13 cellular contexts compared by ENCODE assay signal in the genomic region with DNA sequence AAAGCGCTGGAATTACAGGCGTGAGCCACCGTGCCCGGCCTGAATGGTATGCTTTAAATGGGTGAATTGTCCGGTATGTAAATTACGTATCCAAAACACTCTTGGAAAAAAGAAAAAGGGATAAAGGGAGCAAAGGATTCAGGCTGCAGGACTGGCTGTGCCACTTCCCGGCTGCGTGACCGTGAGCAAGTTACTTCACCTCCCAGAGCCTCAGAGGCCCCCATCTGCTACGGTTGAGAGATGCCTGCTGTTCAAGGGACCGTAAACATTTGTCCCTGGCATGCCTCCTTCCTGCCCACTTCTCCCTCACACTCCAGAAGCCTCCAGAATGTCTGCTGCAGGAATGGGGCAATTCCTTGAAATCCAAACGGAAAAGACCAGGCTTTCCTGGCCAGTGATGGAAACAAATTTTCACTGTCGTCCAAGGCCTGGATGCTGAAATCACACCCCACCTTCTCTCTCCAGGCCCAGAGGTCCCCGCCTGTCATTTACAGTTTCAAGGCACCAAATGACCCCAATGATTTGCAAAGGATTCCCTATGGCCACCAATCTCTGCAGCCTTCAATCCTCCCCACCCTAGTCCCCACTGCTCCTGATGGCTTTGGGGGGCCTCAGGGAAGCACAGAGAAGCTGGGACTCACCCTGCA. TPM values are rescaled to one million over a fixed set of nuclear protein-coding genes. Genes with fewer than 3 reads are reported as not detected.
DNase-seq lines count a peak whose midpoint lies in the region; ATAC-seq, FAIRE-seq and TF ChIP-seq lines count a peak whose summit lies in the region.
"Had no signal": no experiment of that assay in that cellular context is flagged by ENCODE, and none has a peak within 500 bp of the region (broad histone marks: within the 10 kb centered on the region; RNA-seq: fewer than 3 reads in every experiment).

No MANE protein-coding gene starts in this region.

- POLR2A ChIA-PET in PC-3 (lab: Charles Lee; ENCODE audit: unreplicated experiment) = no interaction called here

- H3K4me3 ChIP-seq in NT2/D1 (ENCODE audit: insufficient read length, low read depth) (no peak overlapping the region), PC-3 (ENCODE audit: low read length) (no peak overlapping the region)

- no peaks in the 10 kb centered on the region for H3K9me3 Mint-ChIP-seq in T-helper 2 cell treated with Interferon-gamma antibody and Interleukin-4, amounts not matched to agents 5 μg/mL and 100 μg/mL, for 36 hours
- H3K9me3 Mint-ChIP-seq: activated T-helper 1 cell treated with anti-CD3 and anti-CD28 coated beads, Interleukin-12 subunit alpha, Interleukin-12 subunit beta, Interleukin-2, Interleukin-4 antibody, amounts not matched to agents 30 ng/mL and 10 ng/mL and 1 ng/mL, durations not matched to agents 14 hours and 24 hours and 36 hours had no signal

- H3K9ac ChIP-seq in NT2/D1 (ENCODE audit: insufficient read length, low read depth) (peak overlapping the region; percentile 8), PC-3 (ENCODE audit: low read length) (no peak overlapping the region)

- no peaks in the 10 kb centered on the region for H3F3A ChIP-seq in PC-3 (ENCODE audit: low read length, unreplicated experiment)

- no peaks in the 10 kb centered on the region for H3K9me3 ChIP-seq in NT2/D1 (ENCODE audit: insufficient read depth, low read length)
- no peaks in the 10 kb centered on the region for H3K9me3 ChIP-seq in PC-3 (ENCODE audit: low read length)

- BruUV-seq in PC-3 (replicated peaks; lab: Mats Ljungman, UMichigan) = no TSS peak

- H3K4me2 ChIP-seq in PC-3 (ENCODE audit: low read length) = no peak overlapping the region

- no peak for TF ChIP-seq CTCF in PC-3 (conservative IDR thresholded peaks at IDR 0.05; ENCODE audit: low read depth, low read length)

- H4K20me1 ChIP-seq in PC-3 (ENCODE audit: low read length) = no peaks in the 10 kb centered on the region

- DNase-seq in DMS79 treated with DMSO at 0.1 percent for 48 hours (lab: John Stamatoyannopoulos, UW) = peak; percentile 53
- DNase-seq in NT2/D1 (ENCODE audit: low read depth, low spot score) = no peak
- peak; percentile 96 for DNase-seq in glomerular visceral epithelial cell (ENCODE audit: extremely low spot score)
- DNase-seq in posterior vena cava (ENCODE audit: low spot score) = peak; percentile 34
- DNase-seq in epidermal melanocyte (ENCODE audit: insufficient read length, low spot score) = no peak
- DNase-seq in PC-3 = no peak
- no peak for DNase-seq in T-helper 2 cell treated with Interferon-gamma antibody and Interleukin-4, amounts not matched to agents 5 μg/mL and 100 μg/mL, for 36 hours (ENCODE audit: low spot score)
- no peak for DNase-seq in H54 (ENCODE audit: insufficient read length, low spot score)
- DNase-seq: activated CD4-positive, alpha-beta T cell treated with anti-CD3 and anti-CD28 coated beads for 1 hour; left ventricle myocardium superior; NCI-H187; stimulated activated CD4-positive, alpha-beta T cell treated with anti-CD3 and anti-CD28 coated beads, Interleukin-2, amount 100 ng/mL, for 24 hours had no signal

- no peak overlapping the region for H3K4me3 Mint-ChIP-seq in T-helper 2 cell treated with Interferon-gamma antibody and Interleukin-4, amounts not matched to agents 5 μg/mL and 100 μg/mL, for 36 hours
- H3K4me3 Mint-ChIP-seq: activated T-helper 1 cell treated with anti-CD3 and anti-CD28 coated beads, Interleukin-12 subunit alpha, Interleukin-12 subunit beta, Interleukin-2, Interleukin-4 antibody, amounts not matched to agents 30 ng/mL and 10 ng/mL and 1 ng/mL, durations not matched to agents 14 hours and 24 hours and 36 hours had no signal

- no peak for FAIRE-seq in H54 (lab: Jason Lieb, UNC)

- intact Hi-C loops in posterior vena cava (cut with DNase I) (no loop called here), PC-3 (cut with micrococcal nuclease) (no loop called here)

- H3K4me1 Mint-ChIP-seq in T-helper 2 cell treated with Interferon-gamma antibody and Interleukin-4, amounts not matched to agents 5 μg/mL and 100 μg/mL, for 36 hours (ENCODE audit: low read depth) = peaks cover 9% of the 10 kb centered on the region

- no peaks in the 10 kb centered on the region for H3K36me3 Mint-ChIP-seq in T-helper 2 cell treated with Interferon-gamma antibody and Interleukin-4, amounts not matched to agents 5 μg/mL and 100 μg/mL, for 36 hours (ENCODE audit: low read depth)

- TF ChIP-seq POLR2A in H54 (IDR thresholded peaks at IDR 0.05; ENCODE audit: low read depth, low read length) = no peak

- H3K9me2 ChIP-seq in PC-3 (replicated peaks; ENCODE audit: low read length) = no peaks in the 10 kb centered on the region

- no peaks in the 10 kb centered on the region for H3K36me3 ChIP-seq in NT2/D1 (ENCODE audit: insufficient read depth, insufficient read length, low read length)
- H3K36me3 ChIP-seq in PC-3 (ENCODE audit: low read depth, low read length) = no peaks in the 10 kb centered on the region

- H3K27ac Mint-ChIP-seq in T-helper 2 cell treated with Interferon-gamma antibody and Interleukin-4, amounts not matched to agents 5 μg/mL and 100 μg/mL, for 36 hours = no peak overlapping the region

- ATAC-seq in PC-3 = no peak
- ATAC-seq: left ventricle myocardium superior had no signal

- H3K4me1 ChIP-seq in NT2/D1 (ENCODE audit: insufficient read depth, insufficient read length) (peaks cover 14% of the 10 kb centered on the region), PC-3 (ENCODE audit: insufficient read depth, low read length) (no peaks in the 10 kb centered on the region)

- CTCF ChIA-PET in PC-3 (lab: Charles Lee) = no interaction called here

- no peaks in the 10 kb centered on the region for H3K79me2 ChIP-seq in PC-3 (ENCODE audit: low read length)

- peaks cover 9% of the 10 kb centered on the region for H3K27me3 Mint-ChIP-seq in T-helper 2 cell treated with Interferon-gamma antibody and Interleukin-4, amounts not matched to agents 5 μg/mL and 100 μg/mL, for 36 hours (ENCODE audit: low read depth)

- no peak overlapping the region for H3K27ac ChIP-seq in PC-3 (ENCODE audit: low read length)

- no peak overlapping the region for H2AFZ ChIP-seq in PC-3 (ENCODE audit: low read length)

- H3K27me3 ChIP-seq in NT2/D1 (ENCODE audit: insufficient read depth, insufficient read length) (no peaks in the 10 kb centered on the region), PC-3 (ENCODE audit: low read length) (no peaks in the 10 kb centered on the region)

RNA-seq across cellular contexts. Expression of a gene that starts 22.9 kb away (rescaled TPM):
- 10 to 100 TPM; 70.0 to 76.4 TPM for total RNA-seq in posterior vena cava
- 12.8 and 13.1 TPM in 2 replicates for total RNA-seq in PC-3 (2014; rRNA removed)

RNA-seq across cellular contexts. Expression of a gene that starts 58.7 kb away (rescaled TPM):
- 10 to 100 TPM; 17.9 to 19.7 TPM for total RNA-seq in posterior vena cava
- 4.3 and 5.4 TPM in 2 replicates for total RNA-seq in PC-3 (2014; rRNA removed)

Comparison
In these comparisons a context has a peak if more than half of its experiments do, and no peak if none do; other contexts are left out.
1. DNase-seq: peak in DMS79 treated with DMSO at 0.1 percent for 48 hours (single experiment), glomerular visceral epithelial cell (single experiment) and posterior vena cava (single experiment); none in NT2/D1 (single experiment), epidermal melanocyte (single experiment), PC-3 (single experiment), T-helper 2 cell treated with Interferon-gamma antibody and Interleukin-4, amounts not matched to agents 5 μg/mL and 100 μg/mL, for 36 hours (single experiment) and H54 (single experiment).